Comparison of ENCODE assay signal across 9 cellular contexts in genomic region chr1:64934115-64934880, GRCh38. TPM values are rescaled to one million over a fixed set of nuclear protein-coding genes. Genes with fewer than 3 reads are reported as not detected.
DNase-seq lines count a peak whose midpoint lies in the region; ATAC-seq, FAIRE-seq and TF ChIP-seq lines count a peak whose summit lies in the region.
"Had no signal": no experiment of that assay in that cellular context is flagged by ENCODE, and none has a peak within 500 bp of the region (broad histone marks: within the 10 kb centered on the region; RNA-seq: fewer than 3 reads in every experiment).

No MANE protein-coding gene starts in this region.

- H3K27ac Mint-ChIP-seq in astrocyte (ENCODE audit: unreplicated experiment): peak overlapping the region; percentile 78

- in situ Hi-C loops in transverse colon (cut with MboI; ENCODE audit: low pct_ligation_motif_present in 1 of 4, low pct_unique_long_range_greater_than_20kb in 1 of 4, low sequenced_read_pairs in 3 of 4): no loop called here

- peaks cover 76% of the 10 kb centered on the region for H3K79me2 ChIP-seq in astrocyte (ENCODE audit: insufficient read depth, low read length)

- H3K4me2 ChIP-seq in astrocyte (ENCODE audit: low read length): peak overlapping the region; percentile 83

- H3K27me3 Mint-ChIP-seq in astrocyte (ENCODE audit: low read depth, unreplicated experiment): no peaks in the 10 kb centered on the region

- no peak for TF ChIP-seq POLR2A in transverse colon (IDR thresholded peaks at IDR 0.05)

- TF ChIP-seq EP300 in transverse colon (IDR thresholded peaks at IDR 0.05; ENCODE audit: low read depth): no peak

- H3K27ac ChIP-seq in astrocyte (ENCODE audit: low read depth, low read length): peak overlapping the region; percentile 98
- H3K27ac ChIP-seq in layer of hippocampus (ENCODE audit: low read depth, low read length): peak overlapping the region; percentile 54
- peak overlapping the region; percentile 56 to 74 (median 66) for H3K27ac ChIP-seq in transverse colon
- H3K27ac ChIP-seq: 22Rv1 had no signal

- H3K36me3 Mint-ChIP-seq in astrocyte (ENCODE audit: low read depth, unreplicated experiment): peaks cover 4% of the 10 kb centered on the region

- H3K9ac ChIP-seq in astrocyte (ENCODE audit: low read length): peak overlapping the region; percentile 88

- H3K36me3 ChIP-seq in astrocyte (ENCODE audit: insufficient read depth, low read length) (no peaks in the 10 kb centered on the region), transverse colon (no peaks in the 10 kb centered on the region)

- H3K4me1 Mint-ChIP-seq in astrocyte (ENCODE audit: low read depth, unreplicated experiment): peaks cover 17% of the 10 kb centered on the region

- H4K20me1 ChIP-seq in astrocyte (ENCODE audit: insufficient read depth, low read length): peaks cover 4% of the 10 kb centered on the region

- no peak for TF ChIP-seq CTCF in astrocyte (IDR thresholded peaks at IDR 0.05; ENCODE audit: insufficient read depth, low read depth, low read length)
- TF ChIP-seq CTCF in transverse colon (IDR thresholded peaks at IDR 0.05): no peak

- H3K27me3 ChIP-seq in astrocyte (ENCODE audit: insufficient read depth, low read length) (no peaks in the 10 kb centered on the region), layer of hippocampus (ENCODE audit: control insufficient read depth, insufficient read depth, low read length) (no peaks in the 10 kb centered on the region), transverse colon (no peaks in the 10 kb centered on the region)

- H3K4me3 Mint-ChIP-seq in astrocyte (ENCODE audit: unreplicated experiment): no peak overlapping the region

- FAIRE-seq in astrocyte (lab: Jason Lieb, UNC): no peak

- H3K4me1 ChIP-seq in astrocyte (ENCODE audit: insufficient read depth, low read length) (peaks cover 32% of the 10 kb centered on the region), transverse colon (peaks cover 17 to 53% (median 28%) of the 10 kb centered on the region in 4 donors)

- intact Hi-C loops in transverse colon (cut with DNase I; ENCODE audit: low total_unique reads): no loop called here

- ATAC-seq in HG03521 (IDR thresholded peaks at IDR 0.05; ENCODE audit: unreplicated experiment): no peak

- peak; percentile 27 for DNase-seq in DMS53 (lab: John Stamatoyannopoulos, UW)
- DNase-seq in DMS53 treated with DMSO at 0.1 percent for 48 hours (lab: John Stamatoyannopoulos, UW; ENCODE audit: unreplicated experiment): no peak
- peak; percentile 83 for DNase-seq in astrocyte (ENCODE audit: low read depth)
- DNase-seq in transverse colon: no peak
- no peak for DNase-seq in NCI-H446 (lab: John Stamatoyannopoulos, UW)
- DNase-seq in NCI-H2171 treated with DMSO at 0.1 percent for 48 hours (lab: John Stamatoyannopoulos, UW): no peak

- 72 to 75% methylated on average over 5 to 9 of the region's 9 CpGs for WGBS in transverse colon (ENCODE audit: low coverage in 1 of 2), 2 donors

- peak overlapping the region; percentile 51 for H2AFZ ChIP-seq in astrocyte (ENCODE audit: low read depth, low read length)

- H3K9me3 ChIP-seq in astrocyte (ENCODE audit: insufficient read depth, low read depth, low read length): no peaks in the 10 kb centered on the region
- H3K9me3 ChIP-seq in transverse colon: no peaks in the 10 kb centered on the region

- H3K4me3 ChIP-seq in astrocyte (ENCODE audit: insufficient read depth, low read depth, low read length) (peak overlapping the region; percentile 41), transverse colon (no peak overlapping the region)

- peaks cover 3% of the 10 kb centered on the region for H3K9me3 Mint-ChIP-seq in astrocyte (ENCODE audit: unreplicated experiment)

RNA-seq across cellular contexts. Expression of gene JAK1, which starts 32.1 kb away (rescaled TPM):
- total RNA-seq in astrocyte (80.7 and 87.0 TPM in 2 replicates), transverse colon (100 to 1,000 TPM in 3 of 4 donors, 10 to 100 TPM in 1; 52.9 to 169 (median 126) TPM)

Comparison
In these comparisons a context has a peak if more than half of its experiments do, and no peak if none do; other contexts are left out.
1. DNase-seq: peak in DMS53 (single experiment) and astrocyte (single experiment); none in DMS53 treated with DMSO at 0.1 percent for 48 hours (single experiment), transverse colon (single experiment), NCI-H446 (0 of 2) and NCI-H2171 treated with DMSO at 0.1 percent for 48 hours (single experiment).
2. Peak in every context shown above with its lines, with median percentiles within 50 percentile points of each other: H3K27ac ChIP-seq.